22 cellular contexts compared by ENCODE assay signal in the genomic region with DNA sequence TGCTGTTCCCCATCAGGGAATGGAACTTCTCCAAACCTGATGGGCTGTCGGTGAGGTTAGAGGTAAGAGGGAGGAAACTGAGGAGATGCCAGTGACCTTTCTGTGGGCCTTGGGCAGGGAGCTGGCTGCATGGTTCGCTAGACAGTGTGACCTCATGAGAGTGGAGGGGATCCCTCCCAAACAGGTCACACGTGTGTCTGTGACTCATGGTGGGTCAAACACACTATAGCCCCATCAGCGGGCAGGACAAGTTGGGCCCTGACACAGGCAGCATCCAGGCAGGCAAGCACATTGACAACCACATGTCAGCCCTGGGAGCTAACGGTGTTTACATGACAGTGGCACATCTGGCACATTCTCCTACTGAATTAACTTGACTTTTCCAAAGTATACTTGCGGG.
"Had no signal": no experiment of that assay in that cellular context is flagged by ENCODE, and none has a peak within 500 bp of the region (broad histone marks: within the 10 kb centered on the region; RNA-seq: fewer than 3 reads in every experiment).

No MANE protein-coding gene starts in this region.

- H3K4me3 ChIP-seq: breast epithelium, gastrocnemius medialis, suprapubic skin, transverse colon, vagina had no signal

- H3K27ac Mint-ChIP-seq: activated naive CD8-positive, alpha-beta T cell treated with anti-CD3 and anti-CD28 coated beads for 36 hours; activated T-helper 2 cell treated with anti-CD3 and anti-CD28 coated beads, Interferon-gamma antibody, Interleukin-2, Interleukin-4, amounts not matched to agents 10 μg/mL and 5 μg/mL and 100 μg/mL, durations not matched to agents 14 hours and 24 hours and 36 hours; natural killer cell treated with Interleukin-12 subunit alpha and Interleukin-12 subunit beta and Interleukin-15 and Interleukin-18, amount 100 ng/mL, for 72 hours; stimulated activated naive CD8-positive, alpha-beta T cell treated with anti-CD3 and anti-CD28 coated beads, Interleukin-15, Interleukin-2, amounts not matched to agents 100 ng/mL and 50 ng/mL, for 24 hours; T-cell; T-helper 2 cell treated with Interferon-gamma antibody and Interleukin-4, amounts not matched to agents 5 μg/mL and 100 μg/mL, for 36 hours had no signal

- H3K36me3 ChIP-seq: breast epithelium, gastrocnemius medialis, suprapubic skin, transverse colon, vagina, WERI-Rb-1 had no signal

- H3K27me3 ChIP-seq: vagina had no signal

- DNase-seq: activated CD4-positive, alpha-beta T cell treated with anti-CD3 and anti-CD28 coated beads, Interleukin-2, amount 50 U/mL, for 1 hour; activated CD8-positive, alpha-beta memory T cell treated with anti-CD3 and anti-CD28 coated beads, Interleukin-2, amount 50 U/mL, for 48 hours; activated naive CD4-positive, alpha-beta T cell treated with Interleukin-2 at 50 U/mL for 16 hours; activated naive CD8-positive, alpha-beta T cell treated with anti-CD3 and anti-CD28 coated beads for 36 hours; activated T-cell treated with anti-CD3 and anti-CD28 coated beads, Interleukin-2, amount 50 U/mL, for 4 hours; dermis blood vessel endothelial cell; effector memory CD4-positive, alpha-beta T cell; gastrocnemius medialis; hippocampal formation; kidney glomerular epithelial cell; stimulated activated CD4-positive, alpha-beta T cell treated with anti-CD3 and anti-CD28 coated beads, Interleukin-4, amount 100 ng/mL, for 24 hours; transverse colon; WERI-Rb-1 had no signal

- H3K9me3 ChIP-seq: breast epithelium, gastrocnemius medialis, suprapubic skin, transverse colon, vagina had no signal

- ATAC-seq: activated T-cell treated with anti-CD3 and anti-CD28 coated beads, Interleukin-2, amount 50 U/mL, for 4 hours; esophagus mucosa; gastrocnemius medialis had no signal

- H3K4me1 ChIP-seq: breast epithelium, gastrocnemius medialis, suprapubic skin, transverse colon, vagina had no signal

- H3K4me3 Mint-ChIP-seq: activated naive CD8-positive, alpha-beta T cell treated with anti-CD3 and anti-CD28 coated beads for 36 hours; activated T-cell treated with anti-CD3 and anti-CD28 coated beads, Interleukin-2, amount 50 U/mL, for 4 hours; natural killer cell treated with Interleukin-12 subunit alpha and Interleukin-12 subunit beta and Interleukin-15 and Interleukin-18, amount 100 ng/mL, for 72 hours; stimulated activated naive CD8-positive, alpha-beta T cell treated with anti-CD3 and anti-CD28 coated beads, Interleukin-15, Interleukin-2, amounts not matched to agents 100 ng/mL and 50 ng/mL, for 24 hours; T-helper 2 cell treated with Interferon-gamma antibody and Interleukin-4, amounts not matched to agents 5 μg/mL and 100 μg/mL, for 36 hours had no signal

- H3K36me3 Mint-ChIP-seq: T-cell had no signal

- H3K27ac ChIP-seq: breast epithelium, gastrocnemius medialis, suprapubic skin, transverse colon, vagina, WERI-Rb-1 had no signal

- H3K9me3 Mint-ChIP-seq: activated T-cell treated with anti-CD3 and anti-CD28 coated beads, Interleukin-2, amount 50 U/mL, for 4 hours had no signal
